24 cellular contexts compared by ENCODE assay signal in the genomic region with DNA sequence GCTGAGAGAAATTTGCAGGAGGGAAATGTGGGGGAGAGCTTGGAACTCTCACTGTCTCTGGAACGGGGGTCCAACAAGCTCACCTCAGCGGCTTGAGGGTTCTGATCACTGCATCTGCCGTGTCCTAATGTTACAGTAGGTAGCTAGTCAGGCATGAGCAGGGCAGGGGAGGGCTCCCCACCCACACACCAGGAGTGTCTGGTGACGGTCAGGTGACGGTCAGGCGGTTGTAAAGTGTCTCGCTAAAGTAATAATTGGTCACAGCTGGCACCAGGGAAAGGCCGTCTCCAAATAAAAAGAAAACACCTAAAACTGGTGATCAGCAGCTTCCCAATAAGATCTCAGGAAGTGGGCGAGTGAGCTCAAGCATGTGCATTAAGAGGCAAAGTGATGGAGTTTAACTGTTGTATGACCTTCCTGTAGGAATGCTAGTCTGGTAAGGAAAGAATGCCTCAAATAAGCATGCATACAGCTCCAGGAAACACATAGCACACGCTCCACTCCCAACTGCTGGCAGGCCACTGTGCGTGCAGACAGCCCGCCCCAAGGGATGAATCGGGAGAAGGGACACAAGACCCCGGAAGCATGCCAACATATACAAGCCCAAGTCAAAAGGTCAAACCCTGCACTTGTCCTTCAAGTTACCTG.
DNase-seq lines count a peak whose midpoint lies in the region; ATAC-seq and TF ChIP-seq lines count a peak whose summit lies in the region.
"Had no signal": no experiment of that assay in that cellular context is flagged by ENCODE, and none has a peak within 500 bp of the region (broad histone marks: within the 10 kb centered on the region; RNA-seq: fewer than 3 reads in every experiment).

No MANE protein-coding gene starts in this region.

- no peaks in the 10 kb centered on the region for H3K9me3 ChIP-seq in hepatocyte (ENCODE audit: low read depth)
- no peaks in the 10 kb centered on the region for H3K9me3 ChIP-seq in testis
- H3K9me3 ChIP-seq: body of pancreas, ovary, sigmoid colon, SJSA1 had no signal

- peak; percentile 8 for DNase-seq in astrocyte of the cerebellum (ENCODE audit: low read depth)
- peak; percentile 16 for DNase-seq in hepatocyte (ENCODE audit: low spot score)
- DNase-seq in nephron progenitor cell, result no peak
- DNase-seq in testis, result no peak
- no peak for DNase-seq in KBM-7
- no peak for DNase-seq in NCI-H1105 treated with DMSO at 0.1 percent for 48 hours (lab: John Stamatoyannopoulos, UW)
- DNase-seq: activated CD4-positive, alpha-beta memory T cell treated with anti-CD3 and anti-CD28 coated beads for 36 hours; activated naive CD4-positive, alpha-beta T cell treated with anti-CD3 and anti-CD28 coated beads, Interleukin-2, amount 50 U/mL, for 16 hours; activated T-cell treated with anti-CD3 and anti-CD28 coated beads, Interleukin-2, amount 50 U/mL, for 4 hours; body of pancreas; dermis blood vessel endothelial cell; NCI-H1048; NCI-H2171; NCI-H774; ovary; PC-9; sigmoid colon; T-helper 17 cell had no signal

- no peaks in the 10 kb centered on the region for H4K20me1 ChIP-seq in hepatocyte (ENCODE audit: insufficient read depth, poor library complexity, severe bottlenecking)

- peak overlapping the region; percentile 68 for H3K4me3 Mint-ChIP-seq in nephron progenitor cell
- H3K4me3 Mint-ChIP-seq: activated CD4-positive, alpha-beta memory T cell treated with anti-CD3 and anti-CD28 coated beads for 36 hours; activated T-cell treated with anti-CD3 and anti-CD28 coated beads, Interleukin-2, amount 50 U/mL, for 4 hours; stimulated activated naive CD8-positive, alpha-beta T cell treated with anti-CD3 and anti-CD28 coated beads, Interleukin-15, Interleukin-2, amounts not matched to agents 100 ng/mL and 50 ng/mL, for 24 hours; type B pancreatic cell had no signal

- peaks cover 53% of the 10 kb centered on the region for H3K4me1 Mint-ChIP-seq in nephron progenitor cell

- H3K36me3 Mint-ChIP-seq in nephron progenitor cell (ENCODE audit: low read depth), result no peaks in the 10 kb centered on the region
- H3K36me3 Mint-ChIP-seq: activated CD4-positive, alpha-beta memory T cell treated with anti-CD3 and anti-CD28 coated beads for 36 hours; type B pancreatic cell had no signal

- H3K9me3 Mint-ChIP-seq in nephron progenitor cell, result no peaks in the 10 kb centered on the region
- H3K9me3 Mint-ChIP-seq: activated CD4-positive, alpha-beta memory T cell treated with anti-CD3 and anti-CD28 coated beads for 36 hours; activated T-cell treated with anti-CD3 and anti-CD28 coated beads, Interleukin-2, amount 50 U/mL, for 4 hours; stimulated activated naive CD8-positive, alpha-beta T cell treated with anti-CD3 and anti-CD28 coated beads, Interleukin-15, Interleukin-2, amounts not matched to agents 100 ng/mL and 50 ng/mL, for 24 hours; type B pancreatic cell had no signal

- intact Hi-C loops in testis (cut with DNase I; ENCODE audit: low total_unique reads), result no loop called here

- WGBS in hepatocyte (ENCODE audit: low lambda C conversion rate, missing lambda C conversion rate), result 59% methylated on average over 14 of the region's 14 CpGs
- WGBS in testis, 2 donors, result 77 to 81% methylated on average over 14 of the region's 14 CpGs

- no peak overlapping the region for H3K27ac ChIP-seq in hepatocyte
- H3K27ac ChIP-seq in testis, result no peak overlapping the region
- H3K27ac ChIP-seq: body of pancreas, ovary, PC-9, sigmoid colon, SJSA1 had no signal

- TF ChIP-seq POLR2A in testis (IDR thresholded peaks at IDR 0.05), result no peak

- H3K79me2 ChIP-seq in hepatocyte, result no peaks in the 10 kb centered on the region

- H3K27me3 Mint-ChIP-seq in nephron progenitor cell (ENCODE audit: low read depth, poor library complexity), result peaks cover 4% of the 10 kb centered on the region
- H3K27me3 Mint-ChIP-seq: activated CD4-positive, alpha-beta memory T cell treated with anti-CD3 and anti-CD28 coated beads for 36 hours; stimulated activated naive CD8-positive, alpha-beta T cell treated with anti-CD3 and anti-CD28 coated beads, Interleukin-15, Interleukin-2, amounts not matched to agents 100 ng/mL and 50 ng/mL, for 24 hours; T-helper 17 cell; type B pancreatic cell had no signal

- TF ChIP-seq CTCF in astrocyte of the cerebellum (IDR thresholded peaks at IDR 0.05; ENCODE audit: low read depth, low read length, missing control alignments) (no peak), hepatocyte (IDR thresholded peaks at IDR 0.05; ENCODE audit: poor library complexity) (no peak), nephron progenitor cell (IDR thresholded peaks at IDR 0.05) (no peak), testis (IDR thresholded peaks at IDR 0.05) (no peak)

- peak overlapping the region; percentile 97 for H3K27ac Mint-ChIP-seq in nephron progenitor cell
- H3K27ac Mint-ChIP-seq: activated CD4-positive, alpha-beta memory T cell treated with anti-CD3 and anti-CD28 coated beads for 36 hours; stimulated activated naive CD8-positive, alpha-beta T cell treated with anti-CD3 and anti-CD28 coated beads, Interleukin-15, Interleukin-2, amounts not matched to agents 100 ng/mL and 50 ng/mL, for 24 hours; type B pancreatic cell had no signal

- no peak overlapping the region for H3K4me3 ChIP-seq in astrocyte of the cerebellum (ENCODE audit: low read depth, low read length)
- H3K4me3 ChIP-seq in hepatocyte, result no peak overlapping the region
- H3K4me3 ChIP-seq in testis, result no peak overlapping the region
- H3K4me3 ChIP-seq: body of pancreas, ovary, PC-9, sigmoid colon, SJSA1 had no signal

- TF ChIP-seq RAD21 in Ishikawa (IDR thresholded peaks at IDR 0.05; ENCODE audit: low read depth), result no peak

- no peaks in the 10 kb centered on the region for H3K9me2 ChIP-seq in hepatocyte (replicated peaks; ENCODE audit: insufficient read depth)

- no peak overlapping the region for H2AFZ ChIP-seq in hepatocyte
- H2AFZ ChIP-seq: PC-9 had no signal

- TF ChIP-seq EP300 in Ishikawa (IDR thresholded peaks at IDR 0.05; ENCODE audit: borderline replicate concordance), result no peak

- in situ Hi-C loops in astrocyte of the cerebellum (cut with HindIII; ENCODE audit: low sequenced_read_pairs) (no loop called here), KBM-7 (cut with MboI; ENCODE audit: low pct_unique_long_range_greater_than_20kb, low sequenced_read_pairs) (no loop called here)

- H3K4me2 ChIP-seq in hepatocyte, result no peak overlapping the region
- H3K4me2 ChIP-seq: PC-9 had no signal

- H3K36me3 ChIP-seq in hepatocyte (replicated peaks; ENCODE audit: insufficient read depth, low read depth), result no peaks in the 10 kb centered on the region
- H3K36me3 ChIP-seq in testis (ENCODE audit: low read depth, missing control alignments), result no peaks in the 10 kb centered on the region
- H3K36me3 ChIP-seq: ovary, sigmoid colon, SJSA1 had no signal

- H3K4me1 ChIP-seq in hepatocyte (ENCODE audit: insufficient read depth) (no peaks in the 10 kb centered on the region), testis (no peaks in the 10 kb centered on the region)

- no peaks in the 10 kb centered on the region for H3K27me3 ChIP-seq in hepatocyte
- no peaks in the 10 kb centered on the region for H3K27me3 ChIP-seq in testis
- H3K27me3 ChIP-seq: body of pancreas, ovary, sigmoid colon, SJSA1 had no signal

- ATAC-seq in GM21619 (IDR thresholded peaks at IDR 0.05; ENCODE audit: unreplicated experiment), result no peak
- ATAC-seq: activated T-cell treated with anti-CD3 and anti-CD28 coated beads, Interleukin-2, amount 50 U/mL, for 4 hours; body of pancreas; left lobe of liver; T-helper 17 cell had no signal

TF ChIP-seq in Ishikawa, 13 proteins besides CTCF, POLR2A, EP300 and RAD21:
- TF ChIP-seq USF1 (IDR thresholded peaks at IDR 0.05) (peak; percentile 37; the same call in 1 of the 2 replicates), EGR1 (IDR thresholded peaks at IDR 0.05) (peak; percentile 43), TCF12 (IDR thresholded peaks at IDR 0.05; ENCODE audit: low read depth) (no peak)

Comparison
In these comparisons a context has a peak if more than half of its experiments do, and no peak if none do; other contexts are left out.
1. DNase-seq: peak in astrocyte of the cerebellum (single experiment) and hepatocyte (single experiment); none in nephron progenitor cell (single experiment), testis (single experiment), KBM-7 (single experiment) and NCI-H1105 treated with DMSO at 0.1 percent for 48 hours (single experiment).